8 cellular contexts compared by ENCODE assay signal in genomic region chr19:10870955-10871603, GRCh38. TPM values are rescaled to one million over a fixed set of nuclear protein-coding genes. Genes with fewer than 3 reads are reported as not detected.
A peak's percentile ranks its signal among the peaks of the same experiment; 100 is the strongest.
DNase-seq lines count a peak whose midpoint lies in the region; ATAC-seq and TF ChIP-seq lines count a peak whose summit lies in the region.

TSS of gene CARM1 (plus strand) at chr19:10871553. CDS start at chr19:10871703, 150 bp downstream.

- H3K36me3 Mint-ChIP-seq in GM23338 (ENCODE audit: low read depth): peaks cover 10% of the 10 kb centered on the region; the same call in 1 of the 3 replicates
- H3K36me3 Mint-ChIP-seq in naive B cell: no peaks in the 10 kb centered on the region
- peaks cover 27% of the 10 kb centered on the region for H3K36me3 Mint-ChIP-seq in stimulated activated effector memory CD8-positive, alpha-beta T cell treated with anti-CD3 and anti-CD28 coated beads, Interleukin-12 subunit alpha, Interleukin-12 subunit beta, amount 100 ng/mL, for 72 hours

- H3K27me3 ChIP-seq in GM23338 (ENCODE audit: insufficient read depth) (no peaks in the 10 kb centered on the region), esophagus squamous epithelium (no peaks in the 10 kb centered on the region)

- H3K4me3 Mint-ChIP-seq in GM23338: peak within 1 kb of the TSS; percentile 82
- peak within 1 kb of the TSS; percentile 78 to 94 (median 90) for H3K4me3 Mint-ChIP-seq in naive B cell
- H3K4me3 Mint-ChIP-seq in stimulated activated effector memory CD8-positive, alpha-beta T cell treated with anti-CD3 and anti-CD28 coated beads, Interleukin-12 subunit alpha, Interleukin-12 subunit beta, amount 100 ng/mL, for 72 hours: peak within 1 kb of the TSS; percentile 79

- H2AFZ ChIP-seq in GM23338: peak within 1 kb of the TSS; percentile 93

- ATAC-seq in GM23338 (peak; percentile 77), naive B cell (ENCODE audit: low read depth in 2 of 2) (peak; percentile 78 to 81)
- ATAC-seq in stimulated activated effector memory CD8-positive, alpha-beta T cell treated with anti-CD3 and anti-CD28 coated beads, Interleukin-12 subunit alpha, Interleukin-12 subunit beta, amount 100 ng/mL, for 72 hours: peak; percentile 91

- H3K27me3 Mint-ChIP-seq in GM23338 (ENCODE audit: insufficient read depth, low read depth, poor library complexity) (peaks cover 16% of the 10 kb centered on the region), naive B cell (no peaks in the 10 kb centered on the region)

- H3K27ac Mint-ChIP-seq in GM23338 (peak within 1 kb of the TSS; percentile 97), naive B cell (peak within 1 kb of the TSS; percentile 32 to 95 (median 86))
- H3K27ac Mint-ChIP-seq in stimulated activated effector memory CD8-positive, alpha-beta T cell treated with anti-CD3 and anti-CD28 coated beads, Interleukin-12 subunit alpha, Interleukin-12 subunit beta, amount 100 ng/mL, for 72 hours: peak within 1 kb of the TSS; percentile 89

- H3K4me2 ChIP-seq in GM23338: peak within 1 kb of the TSS; percentile 95

- H3K9me2 ChIP-seq in GM23338 (ENCODE audit: insufficient read depth): no peaks in the 10 kb centered on the region

- WGBS in esophagus squamous epithelium, 2 donors: no CpG with 5 or more reads among the region's 99 CpGs

- H3K4me1 ChIP-seq in GM23338 (ENCODE audit: insufficient read depth) (peaks cover 21% of the 10 kb centered on the region), esophagus squamous epithelium (peaks cover 10 to 37% (median 14%) of the 10 kb centered on the region in 3 donors)

- peaks cover 44% of the 10 kb centered on the region for H3K79me2 ChIP-seq in GM23338 (replicated peaks; ENCODE audit: insufficient read depth)

- H3K4me3 ChIP-seq in GM23338 (peak within 1 kb of the TSS; percentile 83), esophagus squamous epithelium (peak within 1 kb of the TSS; percentile 88 to 94 (median 92))

- H3K4me1 Mint-ChIP-seq in GM23338 (peaks cover 19% of the 10 kb centered on the region), naive B cell (peaks cover 31 to 50% (median 44%) of the 10 kb centered on the region in 3 donors)
- H3K4me1 Mint-ChIP-seq in stimulated activated effector memory CD8-positive, alpha-beta T cell treated with anti-CD3 and anti-CD28 coated beads, Interleukin-12 subunit alpha, Interleukin-12 subunit beta, amount 100 ng/mL, for 72 hours: peaks cover 32% of the 10 kb centered on the region

- H3K9me3 ChIP-seq in esophagus squamous epithelium: no peaks in the 10 kb centered on the region

- peaks cover 6% of the 10 kb centered on the region; the same call in 1 of the 2 replicates for H4K20me1 ChIP-seq in GM23338 (replicated peaks; ENCODE audit: insufficient read depth)

- TF ChIP-seq POLR2A in esophagus squamous epithelium (IDR thresholded peaks at IDR 0.05): no peak

- H3K9me3 Mint-ChIP-seq in GM23338: no peaks in the 10 kb centered on the region; the same call in 2 of the 3 replicates
- H3K9me3 Mint-ChIP-seq in naive B cell: no peaks in the 10 kb centered on the region
- H3K9me3 Mint-ChIP-seq in stimulated activated effector memory CD8-positive, alpha-beta T cell treated with anti-CD3 and anti-CD28 coated beads, Interleukin-12 subunit alpha, Interleukin-12 subunit beta, amount 100 ng/mL, for 72 hours: no peaks in the 10 kb centered on the region

- intact Hi-C loops in esophagus squamous epithelium (cut with DNase I): loop anchor here (5.0 kb wide), 1 partner anchor 56 kb away; the partner anchor contains the start of genes TIMM29 and YIPF2

- H3F3A ChIP-seq in GM23338 (replicated peaks; ENCODE audit: low read depth): peaks cover 23% of the 10 kb centered on the region; the same call in 1 of the 2 replicates

- H3K27ac ChIP-seq in GM23338 (ENCODE audit: low read depth): peak within 1 kb of the TSS; percentile 100
- H3K27ac ChIP-seq in esophagus squamous epithelium: peak within 1 kb of the TSS; percentile 92 to 95 (median 93)

- TF ChIP-seq CTCF in GM23338 (conservative IDR thresholded peaks at IDR 0.05; ENCODE audit: low read depth in 2 of 2): peak in 1 of 2 experiments; percentile 83; a peak in 2 of 4 replicates
- peak; percentile 40 to 97 (median 94) for TF ChIP-seq CTCF in esophagus squamous epithelium (IDR thresholded peaks at IDR 0.05)

- DNase-seq in Daoy (ENCODE audit: low read depth) (peak; percentile 99), GM23338 (ENCODE audit: low spot score) (peak; percentile 96), LHCN-M2 (ENCODE audit: low read depth) (peak; percentile 97), RKO (ENCODE audit: low spot score) (peak; percentile 94), activated T-helper 1 cell treated with Interleukin-2 at 50 U/mL for 16 hours (ENCODE audit: low read depth) (peak; percentile 99), esophagus squamous epithelium (lab: John Stamatoyannopoulos, UW) (peak; percentile 94), naive B cell (peak; percentile 99)
- DNase-seq in stimulated activated effector memory CD8-positive, alpha-beta T cell treated with anti-CD3 and anti-CD28 coated beads, Interleukin-12 subunit alpha, Interleukin-12 subunit beta, amount 100 ng/mL, for 72 hours (ENCODE audit: low spot score in 2 of 2): peak; percentile 99

- H3K36me3 ChIP-seq in GM23338 (ENCODE audit: insufficient read depth): no peaks in the 10 kb centered on the region
- no peaks in the 10 kb centered on the region for H3K36me3 ChIP-seq in esophagus squamous epithelium

TF ChIP-seq in GM23338, 12 proteins besides CTCF, POLR2A, EP300 and RAD21:
- TF ChIP-seq ZNF331 (CRISPR knock-in tag; IDR thresholded peaks at IDR 0.05; ENCODE audit: low read depth) (no peak), STAT1 (IDR thresholded peaks at IDR 0.05; ENCODE audit: unreplicated experiment) (peak; percentile 82), CREB1 (CRISPR knock-in tag; IDR thresholded peaks at IDR 0.05; ENCODE audit: low read depth) (peak; percentile 89), JUNB (IDR thresholded peaks at IDR 0.05; ENCODE audit: unreplicated experiment) (no peak)

RNA-seq across cellular contexts. Expression of gene CARM1, which starts in this region (rescaled TPM):
- total RNA-seq in Daoy (2014; rRNA removed; shearing (Covaris generic)): 20.5 and 24.1 TPM in 2 replicates
- 118 and 125 TPM in 2 replicates for total RNA-seq in GM23338 (2014; rRNA removed; shearing (Covaris generic))
- 40.3 and 43.3 TPM in 2 replicates for polyA plus RNA-seq in GM23338 (2016; fragmentation: Nextera tagmentation; extraction: Ambion mirVana)
- 37.4 and 42.1 TPM in 2 replicates for total RNA-seq in LHCN-M2 (2014; rRNA removed)
- polyA plus RNA-seq in LHCN-M2 (2012): 46.7 TPM
- 10 to 100 TPM; 21.4 to 35.4 (median 28.5) TPM for total RNA-seq in esophagus squamous epithelium
- under 1 TPM; 0.37 to 0.75 (median 0.63) TPM for polyA plus RNA-seq in naive B cell (ENCODE audit: low read depth in 6 of 6)

Comparison
In these comparisons a context has a peak if more than half of its experiments do, and no peak if none do; other contexts are left out.
1. Peak in every context shown above with its lines: DNase-seq, ATAC-seq, H3K4me3 ChIP-seq and H3K27ac ChIP-seq.
2. RNA of gene CARM1 (polyA plus RNA-seq): 40.3 to 43.3 TPM in GM23338; 0.37 to 0.75 TPM in naive B cell; every median in the first group is over 10 times any median in the second.
3. Peak in DNase-seq and ATAC-seq in naive B cell; RNA of the gene not detected or under 1 TPM.